In the genomic region with DNA sequence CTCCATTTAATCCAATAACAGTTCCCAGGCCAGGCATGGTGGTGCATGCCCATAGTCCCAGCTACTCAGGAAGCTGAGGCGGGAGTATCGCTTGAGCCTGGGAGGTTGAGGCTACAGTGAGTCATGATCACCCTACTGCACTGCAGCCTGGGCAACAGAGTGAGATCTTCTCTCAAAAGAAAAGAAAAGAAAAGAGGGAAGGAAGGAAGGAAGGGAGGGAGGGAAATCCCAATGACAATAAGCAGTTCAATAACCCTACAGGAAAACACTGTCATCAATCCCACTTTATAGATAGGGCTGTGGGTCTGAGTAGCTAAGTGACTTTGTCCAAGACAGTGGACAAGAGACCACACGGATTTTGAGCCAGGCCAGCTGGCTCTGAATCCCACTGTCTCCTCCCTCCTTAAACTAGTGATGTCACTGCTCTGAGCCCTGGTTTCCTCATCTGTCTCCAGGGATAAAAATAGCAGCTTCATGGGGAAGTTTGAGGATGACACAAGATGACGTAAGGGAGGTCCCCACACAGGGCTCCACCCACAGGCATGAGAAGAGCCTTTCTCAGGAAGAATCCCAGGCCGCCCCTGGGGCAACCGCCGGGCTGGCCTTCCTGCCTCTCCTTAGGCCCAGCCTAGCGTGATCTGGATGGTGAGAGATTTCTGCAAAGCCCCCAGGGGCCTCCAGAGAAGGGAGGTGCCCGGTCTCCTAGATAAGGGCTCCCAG, we compare ENCODE assay signal across 1 cellular context.
TF ChIP-seq lines count a peak whose summit lies in the region.

No MANE protein-coding gene starts in this region.

TF ChIP-seq in H1, 55 proteins besides CTCF, POLR2A, EP300 and RAD21 (continued from another document):
- TF ChIP-seq SAP30 (IDR thresholded peaks at IDR 0.05; ENCODE audit: insufficient read depth, insufficient replicate concordance, low read length), result no peak
